Comparison of ENCODE assay signal across 15 cellular contexts in the genomic region with DNA sequence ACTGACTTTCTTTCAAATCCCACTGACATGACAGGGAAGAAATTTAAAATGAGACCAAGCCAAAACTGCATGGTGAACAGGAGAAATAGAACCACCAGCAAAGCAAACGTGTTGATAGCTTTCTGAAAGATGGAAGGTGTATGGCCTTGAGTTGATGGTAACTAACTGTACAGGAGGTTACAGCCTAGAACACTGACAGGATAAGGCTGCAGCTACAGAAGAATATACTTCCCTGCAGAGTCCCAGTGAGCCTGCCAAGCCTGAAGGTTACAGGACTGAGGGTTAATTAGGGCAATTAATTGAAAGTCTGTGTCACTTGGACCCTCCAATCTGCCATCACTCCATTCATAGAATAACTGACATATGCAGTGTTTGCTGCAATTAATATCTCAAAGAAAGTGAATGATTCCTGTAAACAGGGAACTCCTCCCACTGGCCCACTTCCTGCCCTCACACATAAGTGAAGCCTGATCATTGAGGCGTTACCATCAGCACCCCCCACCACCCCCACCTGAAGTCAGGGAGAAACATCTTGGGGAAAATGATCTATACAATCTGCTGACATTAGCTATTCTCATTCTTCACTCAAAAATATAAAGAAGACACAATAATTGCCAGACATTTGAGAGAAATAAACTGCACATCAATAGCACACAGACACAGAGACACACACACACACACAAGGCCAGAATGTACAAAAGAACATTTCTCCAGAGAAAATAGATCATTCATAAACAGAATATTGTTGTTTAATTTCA.
DNase-seq lines count a peak whose midpoint lies in the region; ATAC-seq, FAIRE-seq and TF ChIP-seq lines count a peak whose summit lies in the region.
"Had no signal": no experiment of that assay in that cellular context is flagged by ENCODE, and none has a peak within 500 bp of the region (broad histone marks: within the 10 kb centered on the region; RNA-seq: fewer than 3 reads in every experiment).

No MANE protein-coding gene starts in this region.

- 0 out of 2 replicates have a peak overlapping the region, but pooled peaks have one; percentile 2 for H3K9ac ChIP-seq in Karpas-422 (ENCODE audit: low read length)

- no peak for DNase-seq in A549 (ENCODE audit: low read depth in 1 of 2, low spot score in 1 of 2)
- peak; percentile 69 for DNase-seq in Karpas-422
- DNase-seq in transverse colon, result no peak
- no peak for DNase-seq in GM03348 (ENCODE audit: low spot score)
- DNase-seq in NCI-H1436 (lab: John Stamatoyannopoulos, UW), result no peak
- DNase-seq: activated CD4-positive, alpha-beta memory T cell treated with anti-CD3 and anti-CD28 coated beads for 36 hours; activated naive CD8-positive, alpha-beta T cell treated with anti-CD3 and anti-CD28 coated beads, Interleukin-2, amount 50 U/mL, for 24 hours; erythroblast; GDM1; hypothalamus; NCI-H187; pancreas had no signal

- CTCF ChIA-PET in A549 (lab: Yijun Ruan, JAX), result interaction anchor here (1.8 kb wide), 1 partner anchor 16 kb away, joined by 3 read pairs; no protein-coding TSS in a partner anchor

- no peak for ATAC-seq in A549
- ATAC-seq in GM18519 (IDR thresholded peaks at IDR 0.05; ENCODE audit: low FRiP score, unreplicated experiment), result peak; percentile 77
- ATAC-seq in HG02610 (IDR thresholded peaks at IDR 0.05; ENCODE audit: unreplicated experiment), result peak; percentile 72
- ATAC-seq in GM18517 (IDR thresholded peaks at IDR 0.05; ENCODE audit: unreplicated experiment), result no peak
- ATAC-seq: activated naive CD8-positive, alpha-beta T cell treated with anti-CD3 and anti-CD28 coated beads, Interleukin-2, amount 50 U/mL, for 24 hours; pancreas had no signal

- H3K27ac ChIP-seq in A549 (no peak overlapping the region), Karpas-422 (ENCODE audit: low read length) (peak overlapping the region; percentile 37), transverse colon (no peak overlapping the region)
- H3K27ac ChIP-seq: pancreas had no signal

- no peak for TF ChIP-seq RAD21 in A549 (conservative IDR thresholded peaks at IDR 0.05 in 1 of 2, IDR thresholded peaks at IDR 0.05 in 1 of 2)

- H3K27me3 ChIP-seq in Karpas-422 (ENCODE audit: low read length) (no peaks in the 10 kb centered on the region), transverse colon (no peaks in the 10 kb centered on the region)
- H3K27me3 ChIP-seq: pancreas had no signal

- H3K4me1 ChIP-seq in A549 (no peaks in the 10 kb centered on the region), Karpas-422 (ENCODE audit: low read length) (peaks cover 31% of the 10 kb centered on the region), transverse colon (no peaks in the 10 kb centered on the region)

- POLR2A ChIA-PET in A549 (lab: Yijun Ruan, JAX), result no interaction called here

- no peak for FAIRE-seq in A549 (lab: Jason Lieb, UNC)
- FAIRE-seq: pancreas had no signal

- H3K79me2 ChIP-seq in Karpas-422 (ENCODE audit: low read length), result no peaks in the 10 kb centered on the region

- TF ChIP-seq CTCF in A549 (IDR thresholded peaks at IDR 0.05), result no peak
- TF ChIP-seq CTCF in transverse colon (IDR thresholded peaks at IDR 0.05), result no peak

- H4K20me1 ChIP-seq in Karpas-422 (ENCODE audit: insufficient read depth, low read depth, low read length), result no peaks in the 10 kb centered on the region

- H3K4me2 ChIP-seq in A549, result no peak overlapping the region
- H3K4me2 ChIP-seq in Karpas-422 (ENCODE audit: low read depth, low read length, poor library complexity, severe bottlenecking), result peak overlapping the region; percentile 18

- intact Hi-C loops in transverse colon (cut with DNase I; ENCODE audit: low total_unique reads), result no loop called here

- WGBS in A549 (ENCODE audit: missing lambda C conversion rate), result 7% methylated on average over 2 of the region's 2 CpGs
- 53 to 69% methylated on average over 2 of the region's 2 CpGs for WGBS in transverse colon (ENCODE audit: low coverage in 1 of 2), 2 donors

- H3K4me3 ChIP-seq in A549 (no peak overlapping the region), Karpas-422 (ENCODE audit: low read length) (no peak overlapping the region), transverse colon (no peak overlapping the region)
- H3K4me3 ChIP-seq: pancreas had no signal

- H2AFZ ChIP-seq in Karpas-422 (ENCODE audit: low read length), result peak overlapping the region; percentile 88

- H3K36me3 ChIP-seq in Karpas-422 (ENCODE audit: insufficient read depth, low read length) (no peaks in the 10 kb centered on the region), transverse colon (no peaks in the 10 kb centered on the region)
- H3K36me3 ChIP-seq: pancreas had no signal

- in situ Hi-C loops in transverse colon (cut with MboI; ENCODE audit: low pct_ligation_motif_present in 1 of 4, low pct_unique_long_range_greater_than_20kb in 1 of 4, low sequenced_read_pairs in 3 of 4), result no loop called here

- TF ChIP-seq POLR2A in A549 (IDR thresholded peaks at IDR 0.05; ENCODE audit: low read length), result no peak
- no peak for TF ChIP-seq POLR2A in transverse colon (IDR thresholded peaks at IDR 0.05)

- TF ChIP-seq EP300 in A549 (IDR thresholded peaks at IDR 0.05), result no peak
- TF ChIP-seq EP300 in transverse colon (IDR thresholded peaks at IDR 0.05; ENCODE audit: low read depth), result no peak

- no peaks in the 10 kb centered on the region for H3K9me2 ChIP-seq in Karpas-422 (replicated peaks; ENCODE audit: insufficient read depth, low read length)

- H3K9me3 ChIP-seq in A549 (no peaks in the 10 kb centered on the region), Karpas-422 (ENCODE audit: low read length) (no peaks in the 10 kb centered on the region), transverse colon (no peaks in the 10 kb centered on the region)
- H3K9me3 ChIP-seq: pancreas had no signal

TF ChIP-seq in A549, 52 proteins besides CTCF, POLR2A, EP300 and RAD21:
- TF ChIP-seq, protein P1, sequence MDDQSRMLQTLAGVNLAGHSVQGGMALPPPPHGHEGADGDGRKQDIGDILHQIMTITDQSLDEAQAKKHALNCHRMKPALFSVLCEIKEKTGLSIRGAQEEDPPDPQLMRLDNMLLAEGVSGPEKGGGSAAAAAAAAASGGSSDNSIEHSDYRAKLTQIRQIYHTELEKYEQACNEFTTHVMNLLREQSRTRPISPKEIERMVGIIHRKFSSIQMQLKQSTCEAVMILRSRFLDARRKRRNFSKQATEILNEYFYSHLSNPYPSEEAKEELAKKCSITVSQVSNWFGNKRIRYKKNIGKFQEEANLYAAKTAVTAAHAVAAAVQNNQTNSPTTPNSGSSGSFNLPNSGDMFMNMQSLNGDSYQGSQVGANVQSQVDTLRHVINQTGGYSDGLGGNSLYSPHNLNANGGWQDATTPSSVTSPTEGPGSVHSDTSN (IDR thresholded peaks at IDR 0.05), result no peak
- TF ChIP-seq FOSL2 (IDR thresholded peaks at IDR 0.05) (no peak), FOSL2 (CRISPR knock-in tag; IDR thresholded peaks at IDR 0.05) (no peak), MAFK (IDR thresholded peaks at IDR 0.05; ENCODE audit: partially characterized antibody) (peak; percentile 57), KDM5A (IDR thresholded peaks at IDR 0.05) (no peak), TP53 (CRISPR knock-in tag; IDR thresholded peaks at IDR 0.05) (no peak), GATA3 (IDR thresholded peaks at IDR 0.05; ENCODE audit: borderline replicate concordance) (no peak), EHF (CRISPR knock-in tag; IDR thresholded peaks at IDR 0.05) (no peak)

Comparison
In these comparisons a context has a peak if more than half of its experiments do, and no peak if none do; other contexts are left out.
1. ATAC-seq: peak in GM18519 (single experiment) and HG02610 (single experiment); none in A549 (0 of 2) and GM18517 (single experiment).